26 cellular contexts compared by ENCODE assay signal in the genomic region with DNA sequence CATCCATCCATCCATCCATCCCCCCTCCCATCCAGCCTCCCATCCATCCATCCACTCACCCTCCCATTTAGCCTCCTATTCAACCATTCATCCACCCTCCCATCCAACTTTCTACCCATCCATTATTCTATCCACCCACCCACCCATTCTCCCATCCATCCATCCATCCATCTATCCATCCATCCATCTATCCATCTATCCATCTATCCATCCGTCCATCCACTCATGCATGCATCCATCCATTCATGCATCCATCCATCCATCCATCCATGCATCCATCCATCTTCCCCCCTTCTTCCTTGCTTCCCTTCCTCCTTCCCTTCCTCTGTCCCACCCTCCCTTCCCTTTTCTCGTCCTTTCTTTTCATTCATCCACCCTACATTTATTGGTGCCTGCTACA. TPM values are rescaled to one million over a fixed set of nuclear protein-coding genes. Genes with fewer than 3 reads are reported as not detected.
DNase-seq lines count a peak whose midpoint lies in the region; ATAC-seq and TF ChIP-seq lines count a peak whose summit lies in the region.
"Had no signal": no experiment of that assay in that cellular context is flagged by ENCODE, and none has a peak within 500 bp of the region (broad histone marks: within the 10 kb centered on the region; RNA-seq: fewer than 3 reads in every experiment).

No MANE protein-coding gene starts in this region.

- H3K27me3 ChIP-seq in SJCRH30 (no peaks in the 10 kb centered on the region), spleen (replicated peaks in 1 of 7) (peaks cover 0 to 15% (median 0%) of the 10 kb centered on the region in 7 donors), right cardiac atrium (ENCODE audit: control insufficient read depth, insufficient read depth) (no peaks in the 10 kb centered on the region)
- H3K27me3 ChIP-seq: BE2C, BLaER1 had no signal

- no peak for TF ChIP-seq POLR2A in spleen (IDR thresholded peaks at IDR 0.05)

- 72 to 84% (median 80%) methylated on average over 2 of the region's 2 CpGs for WGBS in spleen, 5 donors
- WGBS in right cardiac atrium: 78% methylated on average over 2 of the region's 2 CpGs

- no peak overlapping the region for H3K4me3 ChIP-seq in HEK293 (ENCODE audit: low read depth, low read length)
- H3K4me3 ChIP-seq in SJCRH30: no peak overlapping the region
- no peak overlapping the region for H3K4me3 ChIP-seq in spleen
- H3K4me3 ChIP-seq in right cardiac atrium (ENCODE audit: low read length): no peak overlapping the region
- H3K4me3 ChIP-seq: BLaER1 had no signal

- TF ChIP-seq CTCF in HEK293 (tag by site-specific recombination; IDR thresholded peaks at IDR 0.05): no peak
- TF ChIP-seq CTCF in spleen (IDR thresholded peaks at IDR 0.05 in 8 of 11, conservative IDR thresholded peaks at IDR 0.05 in 3 of 11): no peak

- H3K36me3 ChIP-seq in HEK293 (ENCODE audit: control insufficient read depth in 2 of 2, insufficient read depth in 1 of 2, low read length in 2 of 2): no peaks in the 10 kb centered on the region
- no peaks in the 10 kb centered on the region for H3K36me3 ChIP-seq in SJCRH30
- H3K36me3 ChIP-seq in spleen: no peaks in the 10 kb centered on the region
- H3K36me3 ChIP-seq: BE2C, BLaER1 had no signal

- CTCF ChIA-PET in HEK293 (lab: Yijun Ruan, JAX): no interaction called here

- H3K27ac ChIP-seq in HEK293 (ENCODE audit: extremely low read depth, low read depth, low read length) (no peak overlapping the region), SJCRH30 (peak overlapping the region; percentile 50), spleen (no peak overlapping the region), right cardiac atrium (ENCODE audit: low read length) (no peak overlapping the region)
- H3K27ac ChIP-seq: BLaER1 had no signal

- POLR2A ChIA-PET in HEK293 (lab: Yijun Ruan, JAX): no interaction called here

- ATAC-seq in right cardiac atrium: no peak

- DNase-seq in SJCRH30: no peak
- peak; percentile 1 for DNase-seq in spleen
- DNase-seq in UCSD-AML1 (lab: John Stamatoyannopoulos, UW; ENCODE audit: unreplicated experiment): no peak
- no peak for DNase-seq in right cardiac atrium
- DNase-seq: 8988T; ACHN; BE2C; C1 segment of cervical spinal cord; CD4-positive, alpha-beta memory T cell; CD4-positive, CD25-positive, alpha-beta regulatory T cell; CD8-positive, alpha-beta memory T cell; COR-L47; DMS 273 treated with DMSO at 0.1 percent for 48 hours; DMS153; DMS53; DMS79; DND-41; EL; GDM1 had no signal

- H3K9me3 ChIP-seq in HEK293 (ENCODE audit: control insufficient read depth, insufficient read depth, low read depth, low read length): no peaks in the 10 kb centered on the region
- H3K9me3 ChIP-seq in SJCRH30 (replicated peaks): 0 out of 2 replicates have a peak, but pooled peaks cover 3% of the 10 kb centered on the region
- no peaks in the 10 kb centered on the region for H3K9me3 ChIP-seq in spleen
- H3K9me3 ChIP-seq in right cardiac atrium (ENCODE audit: control insufficient read depth, low read length): no peaks in the 10 kb centered on the region
- H3K9me3 ChIP-seq: BE2C, BLaER1 had no signal

- intact Hi-C loops in spleen (cut with DNase I; ENCODE audit: low total_unique reads): no loop called here
- intact Hi-C loops in right cardiac atrium (cut with DNase I): loop anchor here in 1 of 4 donors (5.0 kb wide), 1 partner anchor 172 kb away; no protein-coding TSS in a partner anchor

- H3K4me1 ChIP-seq in HEK293 (ENCODE audit: control insufficient read depth, insufficient read depth, low read length) (no peaks in the 10 kb centered on the region), SJCRH30 (peaks cover 38% of the 10 kb centered on the region), spleen (no peaks in the 10 kb centered on the region), right cardiac atrium (ENCODE audit: control insufficient read depth, insufficient read depth, low read length) (no peaks in the 10 kb centered on the region)
- H3K4me1 ChIP-seq: BE2C had no signal

TF ChIP-seq in HEK293, 187 proteins besides CTCF, POLR2A, EP300 and RAD21:
- TF ChIP-seq ZBTB17 (tag by site-specific recombination; IDR thresholded peaks at IDR 0.05) (peak; percentile 96), ZNF366 (tag by site-specific recombination; conservative IDR thresholded peaks at IDR 0.05) (peak; percentile 97), ZNF10 (tag by site-specific recombination; IDR thresholded peaks at IDR 0.05) (no peak), GFI1B (tag by site-specific recombination; IDR thresholded peaks at IDR 0.05) (no peak), ZNF2 (tag by site-specific recombination; IDR thresholded peaks at IDR 0.05) (no peak), GLIS2 (tag by site-specific recombination; IDR thresholded peaks at IDR 0.05) (no peak), ZNF777 (tag by site-specific recombination; IDR thresholded peaks at IDR 0.05; ENCODE audit: borderline replicate concordance) (no peak), ZNF654 (tag by site-specific recombination; IDR thresholded peaks at IDR 0.05; ENCODE audit: low read depth) (no peak), GLI2 (tag by site-specific recombination; IDR thresholded peaks at IDR 0.05; ENCODE audit: borderline replicate concordance, low read depth) (no peak)
- TF ChIP-seq, protein P1, sequence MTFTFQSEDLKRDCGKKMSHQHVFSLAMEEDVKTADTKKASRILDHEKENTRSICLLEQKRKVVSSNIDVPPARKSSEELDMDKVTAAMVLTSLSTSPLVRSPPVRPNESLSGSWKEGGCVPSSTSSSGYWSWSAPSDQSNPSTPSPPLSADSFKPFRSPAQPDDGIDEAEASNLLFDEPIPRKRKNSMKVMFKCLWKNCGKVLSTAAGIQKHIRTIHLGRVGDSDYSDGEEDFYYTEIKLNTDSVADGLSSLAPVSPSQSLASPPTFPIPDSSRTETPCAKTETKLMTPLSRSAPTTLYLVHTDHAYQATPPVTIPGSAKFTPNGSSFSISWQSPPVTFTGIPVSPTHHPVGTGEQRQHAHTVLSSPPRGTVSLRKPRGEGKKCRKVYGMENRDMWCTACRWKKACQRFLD (tag by site-specific recombination; IDR thresholded peaks at IDR 0.05): no peak
TF ChIP-seq in HEK293: peak in this region for 2.

RNA-seq across cellular contexts. Expression of a gene that starts 4.8 kb away (rescaled TPM):
- total RNA-seq in SJCRH30 (2014; rRNA removed; shearing (Covaris generic)): 3.2 and 3.9 TPM in 2 replicates
- not detected for total RNA-seq in spleen
- not detected for polyA plus RNA-seq in spleen
- under 1 TPM in 2 of 4 donors, not detected in 2; 0.62 to 0.69 TPM for total RNA-seq in right cardiac atrium
- not detected for polyA plus RNA-seq in right cardiac atrium
- total RNA-seq: A673; CD4-positive, alpha-beta memory T cell; CD4-positive, CD25-positive, alpha-beta regulatory T cell; CD8-positive, alpha-beta memory T cell; Daoy; G401 had no signal
- polyA plus RNA-seq: AG04450; CD14-positive monocyte; CD4-positive, alpha-beta memory T cell; CD4-positive, CD25-positive, alpha-beta regulatory T cell; CD8-positive, alpha-beta memory T cell had no signal

RNA-seq across cellular contexts. Expression of a gene that starts 21.0 kb away (rescaled TPM):
- 0.26 and 0.43 TPM in 2 replicates for total RNA-seq in SJCRH30 (2014; rRNA removed; shearing (Covaris generic))
- total RNA-seq in spleen: not detected
- not detected for polyA plus RNA-seq in spleen
- total RNA-seq in right cardiac atrium: not detected
- polyA plus RNA-seq in right cardiac atrium: not detected
- total RNA-seq: A673; CD4-positive, alpha-beta memory T cell; CD4-positive, CD25-positive, alpha-beta regulatory T cell; CD8-positive, alpha-beta memory T cell; Daoy; G401 had no signal
- polyA plus RNA-seq: AG04450; CD14-positive monocyte; CD4-positive, alpha-beta memory T cell; CD4-positive, CD25-positive, alpha-beta regulatory T cell; CD8-positive, alpha-beta memory T cell had no signal

RNA-seq across cellular contexts. Expression of a gene that starts 43.2 kb away (rescaled TPM):
- not detected in 2 replicates for total RNA-seq in SJCRH30 (2014; rRNA removed; shearing (Covaris generic))
- total RNA-seq in spleen (not detected), right cardiac atrium (not detected)
- polyA plus RNA-seq in spleen (not detected), right cardiac atrium (not detected)
- total RNA-seq: A673; CD4-positive, alpha-beta memory T cell; CD4-positive, CD25-positive, alpha-beta regulatory T cell; CD8-positive, alpha-beta memory T cell; Daoy; G401 had no signal
- polyA plus RNA-seq: AG04450; CD14-positive monocyte; CD4-positive, alpha-beta memory T cell; CD4-positive, CD25-positive, alpha-beta regulatory T cell; CD8-positive, alpha-beta memory T cell had no signal
